15 cellular contexts compared by ENCODE assay signal in the genomic region with DNA sequence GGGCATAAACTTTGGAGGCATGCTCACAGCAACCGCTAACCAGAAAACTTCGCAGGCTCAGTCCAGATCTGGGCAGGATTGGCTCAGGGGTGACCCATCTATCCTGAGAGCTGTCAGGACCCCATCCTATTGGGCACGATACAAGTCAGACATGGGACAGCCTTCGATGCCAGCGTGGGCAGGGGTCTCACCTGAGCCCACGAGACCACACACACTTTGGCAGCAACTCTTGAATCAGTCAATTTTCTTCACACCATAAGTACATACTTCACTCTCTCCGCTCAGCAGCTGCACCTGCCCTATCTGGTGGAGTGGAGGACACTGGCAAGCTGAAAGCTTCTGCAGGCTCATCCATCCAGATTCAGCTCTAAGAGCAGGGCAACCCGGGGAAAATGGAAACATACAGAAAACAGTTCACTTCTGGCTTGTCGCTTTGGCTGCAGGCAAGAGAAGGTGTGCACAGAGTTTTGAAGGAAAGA. TPM values are rescaled to one million over a fixed set of nuclear protein-coding genes. Genes with fewer than 3 reads are reported as not detected.
DNase-seq lines count a peak whose midpoint lies in the region; ATAC-seq, FAIRE-seq and TF ChIP-seq lines count a peak whose summit lies in the region.
"Had no signal": no experiment of that assay in that cellular context is flagged by ENCODE, and none has a peak within 500 bp of the region (broad histone marks: within the 10 kb centered on the region; RNA-seq: fewer than 3 reads in every experiment).

No MANE protein-coding gene starts in this region.

- no peak for TF ChIP-seq CTCF in chondrocyte (IDR thresholded peaks at IDR 0.05)

- ATAC-seq in left lobe of liver: no peak
- ATAC-seq in GM21825 (IDR thresholded peaks at IDR 0.05; ENCODE audit: unreplicated experiment): no peak
- no peak for ATAC-seq in GM19023 (IDR thresholded peaks at IDR 0.05; ENCODE audit: unreplicated experiment)
- ATAC-seq: activated CD8-positive, alpha-beta T cell treated with anti-CD3 and anti-CD28 coated beads, Interleukin-2, amount 10 ng/mL, durations not matched to agents 7 days and 5 days had no signal

- H3K27me3 Mint-ChIP-seq in chondrocyte (ENCODE audit: low read depth): no peaks in the 10 kb centered on the region

- peak overlapping the region; percentile 91 for H3K27ac Mint-ChIP-seq in chondrocyte (ENCODE audit: unreplicated experiment)
- H3K27ac Mint-ChIP-seq: activated CD8-positive, alpha-beta T cell treated with anti-CD3 and anti-CD28 coated beads, Interleukin-2, amount 10 ng/mL, durations not matched to agents 7 days and 5 days; activated T-helper 2 cell treated with anti-CD3 and anti-CD28 coated beads, Interferon-gamma antibody, Interleukin-2, Interleukin-4, amounts not matched to agents 10 μg/mL and 5 μg/mL and 100 μg/mL, durations not matched to agents 14 hours and 24 hours and 36 hours had no signal

- no peak overlapping the region for H3K9ac ChIP-seq in trophoblast cell (ENCODE audit: low read length)
- H3K9ac ChIP-seq: BLaER1, GM23248 had no signal

- H3K79me2 ChIP-seq in trophoblast cell (ENCODE audit: control insufficient read depth, insufficient read depth, low read length, poor library complexity): peaks cover 12% of the 10 kb centered on the region

- peak; percentile 72 for FAIRE-seq in A204.1 (lab: Jason Lieb, UNC)

- H3K23ac ChIP-seq in trophoblast cell (ENCODE audit: low read length): no peak overlapping the region

- DNase-seq in DMS79 treated with DMSO at 0.1 percent for 48 hours (lab: John Stamatoyannopoulos, UW) (peak; percentile 59), chondrocyte (ENCODE audit: low spot score) (peak; percentile 28), trophoblast cell (no peak), left lobe of liver (ENCODE audit: low spot score) (no peak), NCI-H82 treated with DMSO at 0.1 percent for 48 hours (lab: John Stamatoyannopoulos, UW; ENCODE audit: unreplicated experiment) (no peak)
- DNase-seq: activated CD8-positive, alpha-beta T cell treated with anti-CD3 and anti-CD28 coated beads, Interleukin-2, amount 10 ng/mL, durations not matched to agents 7 days and 5 days; GM23248; NCI-H774; occipital lobe had no signal

- peak overlapping the region; percentile 29 for H2BK120ac ChIP-seq in trophoblast cell (ENCODE audit: insufficient read depth, low read length, poor library complexity)

- peak overlapping the region; percentile 41 for H3K14ac ChIP-seq in trophoblast cell (ENCODE audit: low read length)

- peak overlapping the region; percentile 71 for H3K4ac ChIP-seq in trophoblast cell (ENCODE audit: low read depth, low read length)

- H3K27me3 ChIP-seq in trophoblast cell (ENCODE audit: insufficient read depth, low read length): no peaks in the 10 kb centered on the region
- H3K27me3 ChIP-seq: BLaER1, SJSA1 had no signal

- H3K4me1 Mint-ChIP-seq in chondrocyte (ENCODE audit: low read depth): peaks cover 87% of the 10 kb centered on the region

- H3K9me3 Mint-ChIP-seq in chondrocyte (ENCODE audit: low read depth): no peaks in the 10 kb centered on the region
- H3K9me3 Mint-ChIP-seq: activated T-helper 2 cell treated with anti-CD3 and anti-CD28 coated beads, Interferon-gamma antibody, Interleukin-2, Interleukin-4, amounts not matched to agents 10 μg/mL and 5 μg/mL and 100 μg/mL, durations not matched to agents 14 hours and 24 hours and 36 hours had no signal

- no peak overlapping the region for H2AFZ ChIP-seq in trophoblast cell (ENCODE audit: insufficient read depth, low read length, poor library complexity)
- H2AFZ ChIP-seq: GM23248 had no signal

- peak overlapping the region; percentile 6 for H3K4me2 ChIP-seq in trophoblast cell (ENCODE audit: low read length)
- H3K4me2 ChIP-seq: BLaER1 had no signal

- H3K4me1 ChIP-seq in trophoblast cell (ENCODE audit: control insufficient read depth in 1 of 2, insufficient read depth in 2 of 2, low read length in 2 of 2): peaks cover 41 to 49% of the 10 kb centered on the region in 2 experiments
- H3K4me1 ChIP-seq: SJSA1 had no signal

- H4K8ac ChIP-seq in trophoblast cell (ENCODE audit: low read depth, low read length): peak overlapping the region; percentile 30

- WGBS in trophoblast cell (ENCODE audit: extremely low coverage, insufficient coverage, insufficient read length): no CpG with 5 or more reads among the region's 9 CpGs

- H2AK5ac ChIP-seq in trophoblast cell (ENCODE audit: low read length): peak overlapping the region; percentile 42

- peak overlapping the region; percentile 59 for H2BK5ac ChIP-seq in trophoblast cell (ENCODE audit: low read depth, low read length, poor library complexity)

- no peaks in the 10 kb centered on the region for H3K36me3 Mint-ChIP-seq in chondrocyte (ENCODE audit: low read depth)

- peaks cover 45% of the 10 kb centered on the region for H3K79me1 ChIP-seq in trophoblast cell (ENCODE audit: low read length)

- H3K36me3 ChIP-seq in trophoblast cell (ENCODE audit: control insufficient read depth in 1 of 2, insufficient read depth in 2 of 2, low read length in 2 of 2): peaks cover 0 to 4% of the 10 kb centered on the region in 2 experiments
- H3K36me3 ChIP-seq: BLaER1, SJSA1 had no signal

- H3K4me3 Mint-ChIP-seq in chondrocyte (ENCODE audit: unreplicated experiment): peak overlapping the region; percentile 13
- H3K4me3 Mint-ChIP-seq: activated CD8-positive, alpha-beta T cell treated with anti-CD3 and anti-CD28 coated beads, Interleukin-2, amount 10 ng/mL, durations not matched to agents 7 days and 5 days had no signal

- no peak overlapping the region for H3K4me3 ChIP-seq in trophoblast cell (ENCODE audit: low read depth, low read length)
- H3K4me3 ChIP-seq: BLaER1, GM23248, SJSA1 had no signal

- no peak overlapping the region for H4K12ac ChIP-seq in trophoblast cell (ENCODE audit: low read depth, low read length)

- peaks cover 4% of the 10 kb centered on the region for H3K9me3 ChIP-seq in trophoblast cell (ENCODE audit: insufficient read depth, low read depth, low read length)

- H3K27ac ChIP-seq in trophoblast cell (ENCODE audit: low read depth, low read length): peak overlapping the region; percentile 2
- H3K27ac ChIP-seq: BLaER1, GM23248, SJSA1 had no signal

- H4K91ac ChIP-seq in trophoblast cell (ENCODE audit: low read depth, low read length): peak overlapping the region; percentile 82

- H3K18ac ChIP-seq in trophoblast cell (ENCODE audit: low read length): peak overlapping the region; percentile 54

- H2BK12ac ChIP-seq in trophoblast cell (ENCODE audit: low read length): no peak overlapping the region

RNA-seq across cellular contexts. Expression of gene ZFHX3, which starts 48.3 kb away (rescaled TPM):
- total RNA-seq in chondrocyte: 74.4 to 91.0 TPM (median 86.8 TPM) in 3 replicates
- polyA plus RNA-seq in trophoblast cell (2013): 36.4 and 36.5 TPM in 2 replicates
- total RNA-seq in left lobe of liver: 8.9 TPM

Comparison
In these comparisons a context has a peak if more than half of its experiments do, and no peak if none do; other contexts are left out.
1. DNase-seq: peak in DMS79 treated with DMSO at 0.1 percent for 48 hours (single experiment) and chondrocyte (single experiment); none in trophoblast cell (0 of 2), left lobe of liver (single experiment) and NCI-H82 treated with DMSO at 0.1 percent for 48 hours (single experiment).